9 cellular contexts compared by ENCODE assay signal in the genomic region with DNA sequence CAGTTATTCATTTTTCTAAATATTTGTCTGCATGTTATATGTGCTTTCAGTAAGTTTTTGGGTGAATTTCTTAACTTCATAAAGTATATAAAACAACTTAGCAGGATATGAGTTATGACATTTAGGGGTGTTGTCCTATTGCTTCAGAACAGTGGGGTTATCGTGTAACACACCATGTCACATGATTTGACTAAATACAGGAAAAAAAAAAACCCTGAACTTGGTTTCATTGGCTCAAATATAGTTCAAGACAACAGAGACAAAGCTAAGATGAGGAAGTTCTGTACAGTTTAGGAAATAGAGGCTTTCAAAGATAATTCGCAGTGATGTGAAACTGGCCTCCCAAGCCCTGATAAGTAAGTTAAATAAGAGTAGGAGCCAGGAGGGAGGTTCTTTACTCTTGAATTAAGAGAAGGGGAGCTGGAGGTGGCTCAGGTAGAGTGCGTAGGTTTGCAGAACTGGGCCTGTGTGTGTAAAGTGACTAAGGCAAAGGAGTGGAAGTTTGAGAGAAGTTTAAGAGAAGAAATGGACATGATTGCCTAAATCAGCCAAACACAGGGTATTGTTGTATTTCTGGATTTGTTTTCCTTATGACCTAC. TPM values are rescaled to one million over a fixed set of nuclear protein-coding genes. Genes with fewer than 3 reads are reported as not detected.
DNase-seq lines count a peak whose midpoint lies in the region; ATAC-seq, FAIRE-seq and TF ChIP-seq lines count a peak whose summit lies in the region.
"Had no signal": no experiment of that assay in that cellular context is flagged by ENCODE, and none has a peak within 500 bp of the region (broad histone marks: within the 10 kb centered on the region; RNA-seq: fewer than 3 reads in every experiment).

No MANE protein-coding gene starts in this region.

- H3K27me3 ChIP-seq in Panc1 (ENCODE audit: control insufficient read depth, insufficient read depth, low read length) = no peaks in the 10 kb centered on the region
- H3K27me3 ChIP-seq in psoas muscle (ENCODE audit: insufficient read depth in 3 of 3, low read length in 2 of 3) = no peaks in the 10 kb centered on the region

- POLR2A ChIA-PET in Panc1 (lab: Charles Lee) = interaction anchor here (0.6 to 0.9 kb wide), 2 partner anchors 8 to 137 kb away, joined by 3 read pairs; no protein-coding TSS in a partner anchor

- H3K27ac ChIP-seq in Panc1 (ENCODE audit: low read length) (peak overlapping the region; percentile 58), psoas muscle (peak overlapping the region; percentile 79)

- H3K9me3 ChIP-seq in Panc1 (ENCODE audit: control insufficient read depth, insufficient read depth, low read depth, low read length) = no peaks in the 10 kb centered on the region
- no peaks in the 10 kb centered on the region for H3K9me3 ChIP-seq in psoas muscle

- in situ Hi-C loops in Panc1 (cut with HindIII; ENCODE audit: low pct_unique_long_range_greater_than_20kb, low sequenced_read_pairs) = no loop called here

- intact Hi-C loops in Panc1 (cut with micrococcal nuclease; ENCODE audit: unreplicated experiment) = loop anchor here (10.0 kb wide), 1 partner anchor 373 kb away; no protein-coding TSS in a partner anchor
- intact Hi-C loops in psoas muscle (cut with DNase I) = loop anchor here in 1 of 2 donors (5.0 to 10.0 kb wide), 2 partner anchors 49 to 143 kb away; partner anchors contain the start of gene GCC2

- WGBS in psoas muscle, 3 donors = 61 to 67% (median 62%) methylated on average over 3 of the region's 3 CpGs

- H3K4me3 ChIP-seq in Panc1 (ENCODE audit: low read depth in 2 of 2, low read length in 2 of 2) (no peak overlapping the region), fibroblast of mammary gland (ENCODE audit: control insufficient read depth, low read depth, low read length) (no peak overlapping the region), psoas muscle (peak overlapping the region; percentile 23)

- H3K4me1 ChIP-seq in Panc1 (ENCODE audit: control insufficient read depth, insufficient read depth, low read length) (peaks cover 39% of the 10 kb centered on the region), psoas muscle (peaks cover 57% of the 10 kb centered on the region)

- CTCF ChIA-PET in Panc1 (lab: Charles Lee) = no interaction called here

- no TSS peak for BruUV-seq in Panc1 (replicated peaks; lab: Mats Ljungman, UMichigan)

- H3K36me3 ChIP-seq in Panc1 (ENCODE audit: control insufficient read depth, insufficient read depth, low read length) = no peaks in the 10 kb centered on the region
- no peaks in the 10 kb centered on the region for H3K36me3 ChIP-seq in psoas muscle (ENCODE audit: insufficient read depth in 1 of 2, low read depth in 1 of 2)

- DNase-seq in GM19239 (ENCODE audit: insufficient read length, low spot score) (no peak), Panc1 (ENCODE audit: low read depth, low spot score) (no peak), fibroblast of mammary gland (ENCODE audit: low read depth) (peak; percentile 43), psoas muscle (no peak), NCI-H1694 treated with DMSO at 0.1 percent for 48 hours (lab: John Stamatoyannopoulos, UW) (no peak), COR-L47 (lab: John Stamatoyannopoulos, UW) (no peak)
- DNase-seq: NCI-H446 treated with DMSO at 0.1 percent for 48 hours had no signal

- FAIRE-seq in GM19239 (lab: Jason Lieb, UNC) = peak; percentile 23

- TF ChIP-seq CTCF in Panc1 (IDR thresholded peaks at IDR 0.05) (no peak), fibroblast of mammary gland (conservative IDR thresholded peaks at IDR 0.05; ENCODE audit: control insufficient read depth, insufficient read depth, low read depth, low read length) (no peak), psoas muscle (IDR thresholded peaks at IDR 0.05) (no peak)

- ATAC-seq in Panc1 = no peak
- ATAC-seq in psoas muscle = peak in 2 of 4 donors; percentile 40 to 51
- ATAC-seq in HG03571 (IDR thresholded peaks at IDR 0.05; ENCODE audit: unreplicated experiment) = no peak
- ATAC-seq in HG03045 (IDR thresholded peaks at IDR 0.05; ENCODE audit: unreplicated experiment) = no peak

RNA-seq across cellular contexts. Expression of gene LIMS1, which starts 53.9 kb away (rescaled TPM):
- total RNA-seq in Panc1 (2021; ENCODE audit: unreplicated experiment) = 101 TPM
- 84.4 TPM for polyA plus RNA-seq in Panc1 (2012; ENCODE audit: insufficient read length)
- total RNA-seq in psoas muscle = 100 to 1,000 TPM in 3 of 4 donors, 10 to 100 TPM in 1; 55.1 to 219 (median 182) TPM
- polyA plus RNA-seq in psoas muscle = 100 to 1,000 TPM in 1 of 3 donors, 10 to 100 TPM in 2; 50.5 to 287 (median 63.5) TPM
